Comparison of ENCODE assay signal across 8 cellular contexts in genomic region chr1:229070168-229070567, GRCh38.
A peak's percentile ranks its signal among the peaks of the same experiment; 100 is the strongest.
DNase-seq lines count a peak whose midpoint lies in the region; ATAC-seq, FAIRE-seq and TF ChIP-seq lines count a peak whose summit lies in the region.

No MANE protein-coding gene starts in this region.

- H4K8ac ChIP-seq in mesenchymal stem cell (ENCODE audit: low read length), result no peak overlapping the region

- H4K91ac ChIP-seq in mesenchymal stem cell (ENCODE audit: low read length), result no peak overlapping the region

- no peaks in the 10 kb centered on the region for H3K36me3 ChIP-seq in mesenchymal stem cell (ENCODE audit: control insufficient read depth in 1 of 2, insufficient read depth in 2 of 2, low read depth in 1 of 2, low read length in 2 of 2)

- H2AFZ ChIP-seq in mesenchymal stem cell (ENCODE audit: low read depth, low read length), result no peak overlapping the region

- no peak overlapping the region for H2BK15ac ChIP-seq in mesenchymal stem cell (ENCODE audit: low read depth, poor library complexity, severe bottlenecking)

- H3K4me3 ChIP-seq in cardiac fibroblast (replicated peaks in 1 of 2; ENCODE audit: low read depth in 2 of 2, low read length in 2 of 2) (no peak overlapping the region), mesenchymal stem cell (ENCODE audit: insufficient read depth in 1 of 2, low read depth in 1 of 2, low read length in 2 of 2) (no peak overlapping the region)

- H3K14ac ChIP-seq in mesenchymal stem cell (ENCODE audit: low read length in 2 of 2), result peak overlapping the region in 1 of 2 experiments; percentile 44

- no peak for FAIRE-seq in GM12892 (lab: Jason Lieb, UNC)

- H3K23ac ChIP-seq in mesenchymal stem cell (ENCODE audit: low read length in 2 of 2), result no peak overlapping the region

- H3K18ac ChIP-seq in mesenchymal stem cell (ENCODE audit: low read depth in 1 of 2, low read length in 2 of 2), result no peak overlapping the region

- no peaks in the 10 kb centered on the region for H3K9me3 ChIP-seq in mesenchymal stem cell (ENCODE audit: control insufficient read depth, low read length)

- WGBS in mesenchymal stem cell, result 68% methylated on average over 4 of the region's 5 CpGs

- H2BK120ac ChIP-seq in mesenchymal stem cell (ENCODE audit: low read depth, low read length), result no peak overlapping the region

- no peak overlapping the region for H3K9ac ChIP-seq in mesenchymal stem cell (ENCODE audit: low read length)

- no peak for TF ChIP-seq CTCF in cardiac fibroblast (IDR thresholded peaks at IDR 0.05; ENCODE audit: low read depth, low read length)

- no peak for ATAC-seq in GM19455 (IDR thresholded peaks at IDR 0.05; ENCODE audit: unreplicated experiment)

- H2BK5ac ChIP-seq in mesenchymal stem cell (ENCODE audit: low read depth, low read length, poor library complexity, severe bottlenecking), result no peak overlapping the region

- DNase-seq in Ammon's horn (ENCODE audit: low spot score) (peak; percentile 84), NCI-H2029 (lab: John Stamatoyannopoulos, UW) (peak; percentile 95), cardiac fibroblast (ENCODE audit: low read depth in 2 of 2) (peak; percentile 31 to 87), mesenchymal stem cell (peak; percentile 73), GM12892 (ENCODE audit: insufficient read length) (no peak), NCI-H2227 (lab: John Stamatoyannopoulos, UW; ENCODE audit: unreplicated experiment) (no peak)
- no peak for DNase-seq in activated CD4-positive, CD25-positive, alpha-beta regulatory T cell (lab: John Stamatoyannopoulos, UW)

- no peak overlapping the region for H2AK5ac ChIP-seq in mesenchymal stem cell (ENCODE audit: low read length, severe bottlenecking)

- no peak overlapping the region for H3K4ac ChIP-seq in mesenchymal stem cell (ENCODE audit: low read depth in 1 of 2, low read length in 2 of 2)

- H3K4me2 ChIP-seq in mesenchymal stem cell (ENCODE audit: low read length, poor library complexity, severe bottlenecking), result no peak overlapping the region

- peaks cover 31 to 39% of the 10 kb centered on the region in 2 experiments for H3K27me3 ChIP-seq in mesenchymal stem cell (ENCODE audit: control insufficient read depth in 1 of 2, insufficient read depth in 1 of 2, low read length in 2 of 2)

- no peak for TF ChIP-seq POLR2A in GM12892 (IDR thresholded peaks at IDR 0.05; ENCODE audit: low read depth, low read length)

- H3K4me1 ChIP-seq in mesenchymal stem cell (ENCODE audit: control insufficient read depth, insufficient read depth, low read depth, low read length), result no peaks in the 10 kb centered on the region

- no peak overlapping the region for H3K27ac ChIP-seq in mesenchymal stem cell (ENCODE audit: low read length, poor library complexity, severe bottlenecking)

- H3K79me1 ChIP-seq in mesenchymal stem cell (replicated peaks; ENCODE audit: low read length, poor library complexity, severe bottlenecking), result no peaks in the 10 kb centered on the region

- H2BK12ac ChIP-seq in mesenchymal stem cell (ENCODE audit: low read length in 2 of 2), result no peak overlapping the region

Comparison
In these comparisons a context has a peak if more than half of its experiments do, and no peak if none do; other contexts are left out.
1. DNase-seq: peak in Ammon's horn (single experiment), NCI-H2029 (single experiment), cardiac fibroblast (2 of 2) and mesenchymal stem cell (single experiment); none in GM12892 (single experiment), NCI-H2227 (single experiment) and activated CD4-positive, CD25-positive, alpha-beta regulatory T cell (0 of 4).